9 cellular contexts compared by ENCODE assay signal in genomic region chr15:50505656-50506055, GRCh38. TPM values are rescaled to one million over a fixed set of nuclear protein-coding genes. Genes with fewer than 3 reads are reported as not detected.
"Had no signal": no experiment of that assay in that cellular context is flagged by ENCODE, and none has a peak within 500 bp of the region (broad histone marks: within the 10 kb centered on the region; RNA-seq: fewer than 3 reads in every experiment).

No MANE protein-coding gene starts in this region.

RNA-seq across cellular contexts. Expression of gene USP50, which starts 40.8 kb away (rescaled TPM):
- total RNA-seq: activated CD8-positive, alpha-beta T cell treated with anti-CD3 and anti-CD28 coated beads for 36 hours; activated naive CD8-positive, alpha-beta T cell treated with anti-CD3 and anti-CD28 coated beads for 36 hours; activated T-cell treated with anti-CD3 and anti-CD28 coated beads, Interleukin-2, amount 50 U/mL, for 72 hours; activated T-helper 17 cell treated with anti-CD3 and anti-CD28 coated beads, Interleukin-2, amount 50 U/mL, for 72 hours; Peyer's patch; Right ventricle myocardium inferior; SK-MEL-5 had no signal
- polyA plus RNA-seq: aorta, IgD-negative memory B cell had no signal
